Comparison of ENCODE assay signal across 8 cellular contexts in genomic region chr7:5528815-5529442, GRCh38. TPM values are rescaled to one million over a fixed set of nuclear protein-coding genes. Genes with fewer than 3 reads are reported as not detected.
DNase-seq lines count a peak whose midpoint lies in the region; ATAC-seq, FAIRE-seq and TF ChIP-seq lines count a peak whose summit lies in the region.

No MANE protein-coding gene starts in this region.

- peaks cover 16% of the 10 kb centered on the region for H3K4me1 ChIP-seq in MM.1S (ENCODE audit: low read length)
- H3K4me1 ChIP-seq in colonic mucosa, result peaks cover 9% of the 10 kb centered on the region

- peak overlapping the region; percentile 92 to 98 (median 96) for H3K27ac Mint-ChIP-seq in naive B cell

- peak overlapping the region; percentile 54; the same call in 1 of the 2 replicates for H3K27ac ChIP-seq in MM.1S (ENCODE audit: low read length)
- H3K27ac ChIP-seq in colonic mucosa, result peak overlapping the region; percentile 100

- H3K36me3 ChIP-seq in MM.1S (replicated peaks; ENCODE audit: insufficient read depth, low read length), result peaks cover 18% of the 10 kb centered on the region
- peaks cover 24% of the 10 kb centered on the region for H3K36me3 ChIP-seq in colonic mucosa

- H3K9me3 Mint-ChIP-seq in naive B cell, result no peaks in the 10 kb centered on the region

- H3K9ac ChIP-seq in MM.1S (ENCODE audit: low read length) (peak overlapping the region; percentile 76; the same call in 1 of the 2 replicates), colonic mucosa (ENCODE audit: low read depth in 2 of 2, low read length in 2 of 2) (peak overlapping the region; percentile 91 to 93)

- no peak for TF ChIP-seq CTCF in AG09309 (IDR thresholded peaks at IDR 0.05; ENCODE audit: control insufficient read depth, insufficient read depth, low read depth, low read length, missing control alignments)
- TF ChIP-seq CTCF in MM.1S (IDR thresholded peaks at IDR 0.05; ENCODE audit: low read length), result no peak
- TF ChIP-seq CTCF in colonic mucosa (IDR thresholded peaks at IDR 0.05), result no peak

- H3K4me1 Mint-ChIP-seq in naive B cell, result peaks cover 55 to 73% (median 69%) of the 10 kb centered on the region in 3 donors

- H4K20me1 ChIP-seq in MM.1S (ENCODE audit: insufficient read depth, low read length), result peaks cover 33% of the 10 kb centered on the region

- H3K4me2 ChIP-seq in MM.1S (ENCODE audit: low read depth, low read length), result peak overlapping the region; percentile 62

- H3K9me3 ChIP-seq in MM.1S (replicated peaks; ENCODE audit: insufficient read depth, low read length) (no peaks in the 10 kb centered on the region), colonic mucosa (no peaks in the 10 kb centered on the region)

- H3K27me3 ChIP-seq in MM.1S (replicated peaks; ENCODE audit: insufficient read depth, low read length) (no peaks in the 10 kb centered on the region), colonic mucosa (no peaks in the 10 kb centered on the region)

- H3K36me3 Mint-ChIP-seq in naive B cell, result peaks cover 17 to 25% of the 10 kb centered on the region in 2 donors

- DNase-seq in AG09309 (ENCODE audit: low read depth) (no peak), MM.1S (no peak), colonic mucosa (no peak), naive B cell (no peak), RCC 7860 (ENCODE audit: low spot score) (no peak), AG20443 (ENCODE audit: low spot score) (no peak)

- H3F3A ChIP-seq in MM.1S (ENCODE audit: insufficient read depth, low read length), result peaks cover 60% of the 10 kb centered on the region

- no peak overlapping the region for H2AFZ ChIP-seq in MM.1S (ENCODE audit: low read length)

- peak overlapping the region; percentile 90 to 97 (median 94) for H3K4me3 Mint-ChIP-seq in naive B cell

- H3K4me3 ChIP-seq in AG09309 (ENCODE audit: control insufficient read depth, low read depth, low read length), result peak overlapping the region; percentile 81
- peak overlapping the region; percentile 93 for H3K4me3 ChIP-seq in MM.1S (ENCODE audit: low read length)
- H3K4me3 ChIP-seq in colonic mucosa, result peak overlapping the region; percentile 97

- H3K79me2 ChIP-seq in MM.1S (ENCODE audit: low read length), result peaks cover 33% of the 10 kb centered on the region

- H3K9me2 ChIP-seq in MM.1S (replicated peaks; ENCODE audit: insufficient read depth, low read length), result no peaks in the 10 kb centered on the region

- intact Hi-C loops in colonic mucosa (cut with DNase I), result no loop called here

- no peak for ATAC-seq in naive B cell (ENCODE audit: low read depth in 2 of 2)
- ATAC-seq in HG02623 (IDR thresholded peaks at IDR 0.05; ENCODE audit: unreplicated experiment), result no peak
- no peak for ATAC-seq in GM21528 (IDR thresholded peaks at IDR 0.05; ENCODE audit: low FRiP score, unreplicated experiment)

- no peak for FAIRE-seq in RCC 7860 (lab: Jason Lieb, UNC)

- H3K27me3 Mint-ChIP-seq in naive B cell, result no peaks in the 10 kb centered on the region

RNA-seq across cellular contexts. Expression of gene ACTB, which starts 1.5 kb away (rescaled TPM):
- 1,000 to 10,000 TPM; 4,879 to 5,787 TPM for total RNA-seq in colonic mucosa
- over 10,000 TPM; 10,628 to 16,007 (median 11,568) TPM for polyA plus RNA-seq in naive B cell (ENCODE audit: low read depth in 6 of 6)

RNA-seq across cellular contexts. Expression of gene FBXL18, which starts 15.3 kb away (rescaled TPM):
- total RNA-seq in colonic mucosa, result 10 to 100 TPM in 1 of 2 donors, 1 to 10 TPM in 1; 6.2 to 12.7 TPM
- polyA plus RNA-seq in naive B cell (ENCODE audit: low read depth in 6 of 6), result 1 to 10 TPM in 2 of 6 donors, under 1 TPM in 3, not detected in 1; 0.32 to 1.2 (median 0.55) TPM
